In genomic region chr7:75533926-75534325, GRCh38 we compare ENCODE assay signal across 23 cellular contexts. TPM values are rescaled to one million over a fixed set of nuclear protein-coding genes. Genes with fewer than 3 reads are reported as not detected.
DNase-seq lines count a peak whose midpoint lies in the region; ATAC-seq, FAIRE-seq and TF ChIP-seq lines count a peak whose summit lies in the region.
"Had no signal": no experiment of that assay in that cellular context is flagged by ENCODE, and none has a peak within 500 bp of the region (broad histone marks: within the 10 kb centered on the region; RNA-seq: fewer than 3 reads in every experiment).

No MANE protein-coding gene starts in this region.

- peak overlapping the region in 7 of 11 experiments; percentile 66 to 82 (median 71); a peak in 11 of 22 replicates for H3K27ac ChIP-seq in BLaER1 treated with 17β-estradiol and CSF1 and Interleukin-3, amounts not matched to agents 10 nM and 100 nM
- H3K27ac ChIP-seq in IMR-90 (ENCODE audit: insufficient read depth, low read length) (no peak overlapping the region), H1 (ENCODE audit: low read depth, low read length) (no peak overlapping the region)
- H3K27ac ChIP-seq: A549, C4-2B, HL-60 had no signal

- H3K23me2 ChIP-seq in H1 (ENCODE audit: low read depth, low read length): no peaks in the 10 kb centered on the region

- H3K18ac ChIP-seq in IMR-90 (ENCODE audit: low read depth, low read length) (no peak overlapping the region), H1 (ENCODE audit: extremely low read depth, low read length) (no peak overlapping the region)

- TF ChIP-seq CTCF in IMR-90 (conservative IDR thresholded peaks at IDR 0.05; ENCODE audit: low read depth, low read length) (no peak), H1 (IDR thresholded peaks at IDR 0.05; ENCODE audit: control extremely low read depth in 1 of 3, insufficient read depth in 1 of 3, low read depth in 1 of 3, low read length in 3 of 3) (no peak)

- dilution Hi-C loops in IMR-90 (cut with HindIII; ENCODE audit: low sequenced_read_pairs, unreplicated experiment): no loop called here

- peak overlapping the region in 2 of 11 experiments; percentile 70 to 75; a peak in 2 of 22 replicates for H3K4me2 ChIP-seq in BLaER1 treated with 17β-estradiol and CSF1 and Interleukin-3, amounts not matched to agents 10 nM and 100 nM
- H3K4me2 ChIP-seq in IMR-90 (ENCODE audit: low read depth, low read length) (no peak overlapping the region), H1 (ENCODE audit: insufficient read depth in 1 of 2, low read depth in 2 of 2, low read length in 2 of 2) (no peak overlapping the region)
- H3K4me2 ChIP-seq: A549 had no signal

- no peaks in the 10 kb centered on the region for H3K27me3 ChIP-seq in BLaER1 treated with 17β-estradiol and CSF1 and Interleukin-3, amounts not matched to agents 10 nM and 100 nM
- H3K27me3 ChIP-seq in IMR-90 (ENCODE audit: control insufficient read depth, insufficient read depth, low read length) (peaks cover 6% of the 10 kb centered on the region; the same call in 1 of the 2 replicates), H1 (replicated peaks in 1 of 4; ENCODE audit: control insufficient read depth in 3 of 4, extremely low read depth in 1 of 4, insufficient read depth in 3 of 4, low read length in 3 of 4) (no peaks in the 10 kb centered on the region)

- peak overlapping the region; percentile 31 for H2AK5ac ChIP-seq in IMR-90 (ENCODE audit: low read depth, low read length)
- no peak overlapping the region for H2AK5ac ChIP-seq in H1 (ENCODE audit: low read depth, low read length)

- H3K4ac ChIP-seq in IMR-90 (ENCODE audit: low read depth, low read length): peak overlapping the region; percentile 11; the same call in 1 of the 2 replicates
- H3K4ac ChIP-seq in H1 (replicated peaks; ENCODE audit: insufficient read length, low read depth, low read length): no peak overlapping the region

- H3K27ac Mint-ChIP-seq in stimulated activated memory B cell treated with anti-CD40 and anti-IgM and Interleukin-4, amounts not matched to agents 10 μg/mL and 1 μg/mL and 100 μg/mL, for 72 hours: no peak overlapping the region
- H3K27ac Mint-ChIP-seq: CD8-positive, alpha-beta memory T cell had no signal

- no peaks in the 10 kb centered on the region for H3K27me3 Mint-ChIP-seq in stimulated activated memory B cell treated with anti-CD40 and anti-IgM and Interleukin-4, amounts not matched to agents 10 μg/mL and 1 μg/mL and 100 μg/mL, for 72 hours
- H3K27me3 Mint-ChIP-seq: CD8-positive, alpha-beta memory T cell had no signal

- TF ChIP-seq POLR2A in IMR-90 (IDR thresholded peaks at IDR 0.05; ENCODE audit: low read depth, low read length) (no peak), H1 (IDR thresholded peaks at IDR 0.05; ENCODE audit: control extremely low read depth in 1 of 2, low read depth in 2 of 2, low read length in 2 of 2) (no peak)

- H3K4me3 ChIP-seq in BLaER1 treated with 17β-estradiol and CSF1 and Interleukin-3, amounts not matched to agents 10 nM and 100 nM: no peak overlapping the region
- no peak overlapping the region for H3K4me3 ChIP-seq in IMR-90 (ENCODE audit: insufficient read depth, low read depth, low read length)
- H3K4me3 ChIP-seq in H1 (ENCODE audit: extremely low read depth in 1 of 4, insufficient read depth in 2 of 4, low read depth in 3 of 4, low read length in 4 of 4): no peak overlapping the region
- H3K4me3 ChIP-seq: A549 had no signal

- 100% methylated on average over 4 of the region's 6 CpGs; no CpG with 5 or more reads in 1 of the 2 experiments for WGBS in IMR-90 (ENCODE audit: extremely low coverage in 2 of 2, insufficient read length in 1 of 2), 2 experiments
- WGBS in H1 (ENCODE audit: extremely low coverage in 1 of 2, insufficient coverage in 1 of 2, insufficient read length in 1 of 2, insufficient replicate concordance in 2 of 2, low coverage in 1 of 2, low lambda C conversion rate in 2 of 2, missing lambda C conversion rate in 1 of 2), 2 experiments: 86% methylated on average over 6 of the region's 6 CpGs; no CpG with 5 or more reads in 1 of the 2 experiments

- H4K91ac ChIP-seq in IMR-90 (ENCODE audit: insufficient read depth, low read depth, low read length): 0 out of 2 replicates have a peak overlapping the region, but pooled peaks have one; percentile 23
- no peak overlapping the region for H4K91ac ChIP-seq in H1 (replicated peaks; ENCODE audit: insufficient read length, low read length)

- H3K23ac ChIP-seq in IMR-90 (ENCODE audit: low read depth, low read length) (no peak overlapping the region), H1 (ENCODE audit: insufficient read length) (no peak overlapping the region)

- H3K79me1 ChIP-seq in IMR-90 (ENCODE audit: low read depth in 1 of 2, low read length in 2 of 2) (peaks cover 2 to 8% of the 10 kb centered on the region in 2 experiments; a peak in 2 of 4 replicates), H1 (ENCODE audit: low read depth, low read length) (no peaks in the 10 kb centered on the region)

- H2BK120ac ChIP-seq in IMR-90 (ENCODE audit: low read depth, low read length) (peak overlapping the region; percentile 24; the same call in 1 of the 2 replicates), H1 (replicated peaks; ENCODE audit: low read depth, low read length) (no peak overlapping the region)

- in situ Hi-C loops in IMR-90 (cut with MboI; ENCODE audit: low sequenced_read_pairs): loop anchor here (10.0 to 25.0 kb wide), 2 partner anchors 221 to 503 kb away; partner anchors contain the start of genes MDH2 and STYXL1

- 0 out of 2 replicates have a peak overlapping the region, but pooled peaks have one; percentile 4 for H3K14ac ChIP-seq in IMR-90 (replicated peaks; ENCODE audit: low read depth, low read length)
- no peak overlapping the region for H3K14ac ChIP-seq in H1 (ENCODE audit: insufficient read length)

- no peaks in the 10 kb centered on the region for H3K9me3 ChIP-seq in BLaER1 treated with 17β-estradiol and CSF1 and Interleukin-3, amounts not matched to agents 10 nM and 100 nM (replicated peaks in 1 of 11)
- H3K9me3 ChIP-seq in IMR-90 (ENCODE audit: control insufficient read depth, insufficient read depth, low read length) (no peaks in the 10 kb centered on the region), H1 (ENCODE audit: insufficient read depth in 2 of 2, low read depth in 1 of 2, low read length in 1 of 2) (no peaks in the 10 kb centered on the region)
- H3K9me3 ChIP-seq: A549 had no signal

- peaks cover 11% of the 10 kb centered on the region; the same call in 1 of the 2 replicates for H3K9me1 ChIP-seq in IMR-90 (ENCODE audit: insufficient read depth, low read length)

- H2BK5ac ChIP-seq in IMR-90 (ENCODE audit: low read depth, low read length, poor library complexity, severe bottlenecking) (no peak overlapping the region), H1 (ENCODE audit: low read depth, low read length) (no peak overlapping the region)

- CTCF ChIA-PET in IMR-90 (lab: Yijun Ruan, JAX): no interaction called here
- CTCF ChIA-PET in H1 (lab: Charles Lee; ENCODE audit: partially characterized antibody): interaction anchor here (1.4 kb wide), 1 partner anchor 13 kb away, joined by 4 read pairs; no protein-coding TSS in a partner anchor

- H2AK9ac ChIP-seq in IMR-90 (replicated peaks; ENCODE audit: low read depth, low read length, poor library complexity): no peak overlapping the region

- H2BK15ac ChIP-seq in IMR-90 (ENCODE audit: low read depth, low read length): 0 out of 3 replicates have a peak overlapping the region, but pooled peaks have one; percentile 12
- no peak overlapping the region for H2BK15ac ChIP-seq in H1 (ENCODE audit: low read length)

- peaks cover 0 to 9% (median 0%) of the 10 kb centered on the region in 11 experiments; a peak in 1 of 22 replicates for H4K20me1 ChIP-seq in BLaER1 treated with 17β-estradiol and CSF1 and Interleukin-3, amounts not matched to agents 10 nM and 100 nM
- H4K20me1 ChIP-seq in IMR-90 (ENCODE audit: insufficient read depth, low read length) (peaks cover 13% of the 10 kb centered on the region), H1 (replicated peaks in 1 of 2; ENCODE audit: control insufficient read depth in 1 of 2, insufficient read depth in 2 of 2, low read length in 2 of 2) (no peaks in the 10 kb centered on the region)

- no peaks in the 10 kb centered on the region for H3K9me3 Mint-ChIP-seq in stimulated activated memory B cell treated with anti-CD40 and anti-IgM and Interleukin-4, amounts not matched to agents 10 μg/mL and 1 μg/mL and 100 μg/mL, for 72 hours
- H3K9me3 Mint-ChIP-seq: CD8-positive, alpha-beta memory T cell had no signal

- no TSS peak for BruUV-seq in IMR-90 (replicated peaks; lab: Mats Ljungman, UMichigan)

- no peak overlapping the region for H3K56ac ChIP-seq in IMR-90 (ENCODE audit: extremely low read depth, insufficient read depth, low read length)
- no peak overlapping the region for H3K56ac ChIP-seq in H1 (replicated peaks; ENCODE audit: insufficient read length, low read depth, low read length)

- no peak for DNase-seq in IMR-90
- peak in 1 of 2 experiments; percentile 29 for DNase-seq in H1 (ENCODE audit: low read depth in 1 of 2, low spot score in 2 of 2)
- peak; percentile 26 for DNase-seq in sciatic nerve (ENCODE audit: low spot score)
- no peak for DNase-seq in SW480 (ENCODE audit: low spot score)
- DNase-seq: CD8-positive, alpha-beta memory T cell; DMS 273 treated with DMSO at 0.1 percent for 48 hours; DMS79; GF-D8; GOT3; NCI-H1048; NCI-H1417; NCI-H1694; NCI-H2029 treated with DMSO at 0.1 percent for 48 hours; NCI-H526 treated with DMSO at 0.1 percent for 48 hours; RPMI8226; SHP77 treated with DMSO at 0.1 percent for 48 hours had no signal

- H3K4me3 Mint-ChIP-seq in stimulated activated memory B cell treated with anti-CD40 and anti-IgM and Interleukin-4, amounts not matched to agents 10 μg/mL and 1 μg/mL and 100 μg/mL, for 72 hours: no peak overlapping the region
- H3K4me3 Mint-ChIP-seq: CD8-positive, alpha-beta memory T cell had no signal

- H2AFZ ChIP-seq in IMR-90 (replicated peaks; ENCODE audit: low read length, poor library complexity): no peak overlapping the region
- H2AFZ ChIP-seq in H1 (ENCODE audit: low read length): no peak overlapping the region

- ATAC-seq in IMR-90 (ENCODE audit: low read depth) (no peak), sciatic nerve (no peak), GM21367 (IDR thresholded peaks at IDR 0.05; ENCODE audit: unreplicated experiment) (no peak)
- ATAC-seq in stimulated activated memory B cell treated with anti-CD40 and anti-IgM and Interleukin-4, amounts not matched to agents 10 μg/mL and 1 μg/mL and 100 μg/mL, for 72 hours: no peak
- ATAC-seq: A549 had no signal

- no peaks in the 10 kb centered on the region for H3K36me3 Mint-ChIP-seq in stimulated activated memory B cell treated with anti-CD40 and anti-IgM and Interleukin-4, amounts not matched to agents 10 μg/mL and 1 μg/mL and 100 μg/mL, for 72 hours

- H3K4me1 Mint-ChIP-seq in stimulated activated memory B cell treated with anti-CD40 and anti-IgM and Interleukin-4, amounts not matched to agents 10 μg/mL and 1 μg/mL and 100 μg/mL, for 72 hours: peaks cover 7% of the 10 kb centered on the region
- H3K4me1 Mint-ChIP-seq: CD8-positive, alpha-beta memory T cell had no signal

- no peak for TF ChIP-seq RAD21 in IMR-90 (IDR thresholded peaks at IDR 0.05; ENCODE audit: low read length)
- TF ChIP-seq RAD21 in H1 (IDR thresholded peaks at IDR 0.05 in 1 of 2, conservative IDR thresholded peaks at IDR 0.05 in 1 of 2; ENCODE audit: low read depth in 2 of 2, low read length in 2 of 2): no peak

- no peak for TF ChIP-seq EP300 in H1 (IDR thresholded peaks at IDR 0.05; ENCODE audit: borderline replicate concordance in 1 of 2, low read depth in 2 of 2, low read length in 2 of 2)

- H2BK20ac ChIP-seq in IMR-90 (ENCODE audit: low read depth, low read length): no peak overlapping the region; the same call in 1 of the 2 replicates
- H2BK20ac ChIP-seq in H1 (ENCODE audit: low read length): no peak overlapping the region

- POLR2A ChIA-PET in IMR-90 (lab: Charles Lee; ENCODE audit: unreplicated experiment) (no interaction called here), H1 (lab: Charles Lee; ENCODE audit: partially characterized antibody) (no interaction called here)

- H4K5ac ChIP-seq in IMR-90 (ENCODE audit: low read depth, low read length) (no peak overlapping the region), H1 (ENCODE audit: insufficient read length, low read depth, low read length) (no peak overlapping the region)

- no peak overlapping the region for H2BK12ac ChIP-seq in H1 (ENCODE audit: low read depth, low read length)

- peaks cover 5 to 31% (median 19%) of the 10 kb centered on the region in 10 experiments; a peak in 16 of 20 replicates for H3K4me1 ChIP-seq in BLaER1 treated with 17β-estradiol and CSF1 and Interleukin-3, amounts not matched to agents 10 nM and 100 nM
- peaks cover 7% of the 10 kb centered on the region for H3K4me1 ChIP-seq in IMR-90 (ENCODE audit: control insufficient read depth, insufficient read depth, low read length)
- no peaks in the 10 kb centered on the region; a peak in 1 of 7 replicates for H3K4me1 ChIP-seq in H1 (replicated peaks in 1 of 4; ENCODE audit: control insufficient read depth in 3 of 4, insufficient read depth in 4 of 4, low read length in 3 of 4)

- intact Hi-C loops in IMR-90 (cut with micrococcal nuclease): no loop called here
- intact Hi-C loops in sciatic nerve (cut with DNase I): no loop called here

- no peaks in the 10 kb centered on the region for H3K79me2 ChIP-seq in H1 (ENCODE audit: control insufficient read depth in 1 of 2, insufficient read depth in 2 of 2, low read length in 2 of 2)

- no peak overlapping the region; a peak in 1 of 22 replicates for H3K9ac ChIP-seq in BLaER1 treated with 17β-estradiol and CSF1 and Interleukin-3, amounts not matched to agents 10 nM and 100 nM
- no peak overlapping the region for H3K9ac ChIP-seq in IMR-90 (ENCODE audit: low read depth, low read length)
- no peak overlapping the region for H3K9ac ChIP-seq in H1 (replicated peaks in 1 of 4; ENCODE audit: extremely low read depth in 1 of 4, low read depth in 3 of 4, low read length in 3 of 4)

- peaks cover 17 to 48% (median 33%) of the 10 kb centered on the region in 11 experiments for H3K36me3 ChIP-seq in BLaER1 treated with 17β-estradiol and CSF1 and Interleukin-3, amounts not matched to agents 10 nM and 100 nM
- H3K36me3 ChIP-seq in IMR-90 (ENCODE audit: control insufficient read depth, insufficient read depth, low read length) (peaks cover 21% of the 10 kb centered on the region), H1 (ENCODE audit: control insufficient read depth in 2 of 4, insufficient read depth in 4 of 4, low read length in 3 of 4) (peaks cover 19 to 33% (median 32%) of the 10 kb centered on the region in 4 experiments)

- H4K8ac ChIP-seq in IMR-90 (ENCODE audit: low read depth in 2 of 2, low read length in 2 of 2): no peak overlapping the region; a peak in 1 of 4 replicates
- no peak overlapping the region for H4K8ac ChIP-seq in H1 (ENCODE audit: extremely low read depth, insufficient read depth, low read length)

- FAIRE-seq in H1 (lab: Jason Lieb, UNC): no peak
- FAIRE-seq: A549, GM12891 had no signal

RNA-seq across cellular contexts. Expression of gene SPDYE5, which starts 41.8 kb away (rescaled TPM):
- not detected in 2 replicates for total RNA-seq in IMR-90 (2012; rRNA removed)
- not detected in 2 replicates for polyA plus RNA-seq in IMR-90 (2012; rRNA removed)
- polyA plus RNA-seq in IMR-90 (2012; cell fraction: cytosol; rRNA removed): not detected in 2 replicates
- polyA plus RNA-seq in IMR-90 (2012; cell fraction: nucleus; rRNA removed; ENCODE audit: low replicate concordance): 0.03 TPM in 1 of 2 replicates, not detected in the other
- not detected in 2 replicates for total RNA-seq in H1 (2021; fragmentation: NEBNext Ultra II Directional; extraction: Animal tissue kit (Norgen Biotek cat#: 25700))
- not detected in 2 replicates for polyA plus RNA-seq in H1 (2011; rRNA removed)
- not detected for polyA plus RNA-seq in H1 (2011; cell fraction: cytosol; rRNA removed)
- not detected for polyA plus RNA-seq in H1 (2011; cell fraction: nucleus; rRNA removed)
- polyA plus RNA-seq in H1 (2012, experiment 1 of 2): 0.77 to 1.3 TPM (median 1.0 TPM) in 4 replicates
- polyA plus RNA-seq in H1 (2012, experiment 2 of 2): 0.24 TPM
- polyA plus RNA-seq in H1 (2013, experiment 1 of 2): not detected
- not detected for polyA plus RNA-seq in H1 (2013, experiment 2 of 2)
- polyA minus RNA-seq in H1 (2011; rRNA and poly(A)+ RNA removed): not detected in 2 replicates
- not detected for polyA minus RNA-seq in H1 (2011; cell fraction: cytosol; rRNA and poly(A)+ RNA removed)
- not detected for polyA minus RNA-seq in H1 (2011; cell fraction: nucleus; rRNA and poly(A)+ RNA removed)
- not detected for total RNA-seq in sciatic nerve
- total RNA-seq: CD8-positive, alpha-beta memory T cell had no signal
- polyA plus RNA-seq: A549 had no signal

RNA-seq across cellular contexts. Expression of gene POM121C, which starts 47.8 kb away (rescaled TPM):
- 6.1 and 7.8 TPM in 2 replicates for total RNA-seq in IMR-90 (2012; rRNA removed)
- 18.3 and 20.4 TPM in 2 replicates for polyA plus RNA-seq in IMR-90 (2012; rRNA removed)
- polyA plus RNA-seq in IMR-90 (2012; cell fraction: cytosol; rRNA removed): 11.2 and 16.7 TPM in 2 replicates
- polyA plus RNA-seq in IMR-90 (2012; cell fraction: nucleus; rRNA removed; ENCODE audit: low replicate concordance): 32.8 and 47.9 TPM in 2 replicates
- 56.8 and 58.0 TPM in 2 replicates for total RNA-seq in H1 (2021; fragmentation: NEBNext Ultra II Directional; extraction: Animal tissue kit (Norgen Biotek cat#: 25700))
- polyA plus RNA-seq in H1 (2011; rRNA removed): 16.5 and 21.1 TPM in 2 replicates
- polyA plus RNA-seq in H1 (2011; cell fraction: cytosol; rRNA removed): 9.8 TPM
- 25.6 TPM for polyA plus RNA-seq in H1 (2011; cell fraction: nucleus; rRNA removed)
- 41.5 to 55.3 TPM (median 53.1 TPM) in 4 replicates for polyA plus RNA-seq in H1 (2012, experiment 1 of 2)
- polyA plus RNA-seq in H1 (2012, experiment 2 of 2): 31.0 TPM
- 48.3 TPM for polyA plus RNA-seq in H1 (2013, experiment 1 of 2)
- 55.3 TPM for polyA plus RNA-seq in H1 (2013, experiment 2 of 2)
- polyA minus RNA-seq in H1 (2011; rRNA and poly(A)+ RNA removed): 35.7 and 36.2 TPM in 2 replicates
- 18.9 TPM for polyA minus RNA-seq in H1 (2011; cell fraction: cytosol; rRNA and poly(A)+ RNA removed)
- polyA minus RNA-seq in H1 (2011; cell fraction: nucleus; rRNA and poly(A)+ RNA removed): 19.5 TPM
- 44.0 TPM for total RNA-seq in sciatic nerve

Comparison
In these comparisons a context has a peak if more than half of its experiments do, and no peak if none do; other contexts are left out.
1. H3K27ac ChIP-seq: peak in BLaER1 treated with 17β-estradiol and CSF1 and Interleukin-3, amounts not matched to agents 10 nM and 100 nM (7 of 11); none in IMR-90 (single experiment) and H1 (single experiment).